Comparison of ENCODE assay signal across 1 cellular context in genomic region chr15:81152339-81152738, GRCh38.
TF ChIP-seq lines count a peak whose summit lies in the region.

No MANE protein-coding gene starts in this region.

TF ChIP-seq in IMR-90, 13 proteins besides CTCF, POLR2A, EP300 and RAD21 (continued from another document):
- no peak for TF ChIP-seq NFE2L2 (IDR thresholded peaks at IDR 0.05; ENCODE audit: low read depth, low read length)
